7 cellular contexts compared by ENCODE assay signal in the genomic region with DNA sequence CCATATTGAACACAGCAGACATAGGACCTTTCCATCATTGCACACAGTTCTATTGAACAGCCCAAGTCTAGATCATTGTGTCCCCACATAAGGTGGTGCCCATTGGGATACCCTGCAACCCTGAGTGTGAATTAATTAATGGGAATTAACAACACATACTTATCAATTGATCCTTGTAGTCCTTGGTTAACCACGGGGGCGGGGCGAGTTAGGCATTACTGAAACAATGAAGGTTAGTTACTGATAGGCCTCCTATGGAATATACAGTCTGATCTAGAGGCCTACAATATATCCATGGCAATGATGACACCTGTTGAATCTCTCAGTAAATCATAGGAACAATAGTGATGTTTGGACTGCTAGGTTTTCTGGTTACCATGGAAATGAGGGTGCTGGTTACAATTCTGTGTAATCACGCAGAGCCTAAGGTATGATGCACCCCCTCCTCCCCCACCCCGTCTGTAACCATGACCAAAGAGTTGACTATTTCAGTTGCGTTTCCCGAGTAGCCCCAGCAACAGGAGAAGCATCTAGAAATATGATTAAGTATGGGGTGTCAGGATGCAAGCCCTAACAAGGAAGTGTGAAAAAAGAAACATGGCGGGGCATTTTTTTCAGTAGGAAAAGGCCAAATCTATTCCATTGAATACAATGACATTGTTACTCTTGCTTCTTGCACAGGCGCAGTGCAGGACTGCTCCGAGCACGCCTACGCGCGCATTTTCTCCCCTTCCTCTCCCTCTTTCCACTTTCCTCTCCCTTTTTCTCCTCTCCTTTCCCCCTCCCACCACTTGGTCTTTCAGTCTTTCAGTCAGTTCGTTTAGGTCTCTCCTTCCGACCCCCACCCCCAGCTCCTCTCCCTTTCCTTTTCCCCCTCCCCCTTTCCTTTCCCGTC. TPM values are rescaled to one million over a fixed set of nuclear protein-coding genes. Genes with fewer than 3 reads are reported as not detected.
DNase-seq lines count a peak whose midpoint lies in the region; ATAC-seq and TF ChIP-seq lines count a peak whose summit lies in the region.

No MANE protein-coding gene starts in this region.

- no peak for TF ChIP-seq CTCF in heart left ventricle (IDR thresholded peaks at IDR 0.05)

- DNase-seq in NCI-H748 (lab: John Stamatoyannopoulos, UW; ENCODE audit: unreplicated experiment) (peak; percentile 73), heart left ventricle (no peak), skeletal muscle cell (ENCODE audit: low read depth) (no peak), NCI-H1694 (lab: John Stamatoyannopoulos, UW) (no peak)
- DNase-seq in activated naive CD4-positive, alpha-beta T cell treated with Interleukin-2 at 50 U/mL for 16 hours, result peak; percentile 64

- H3K4me3 ChIP-seq in heart left ventricle, result peak overlapping the region in 11 of 12 donors; percentile 18 to 83 (median 70)
- peak overlapping the region; percentile 44 for H3K4me3 ChIP-seq in skeletal muscle cell (ENCODE audit: low read depth, low read length)

- peaks cover 0 to 9% (median 0%) of the 10 kb centered on the region in 9 donors for H3K36me3 ChIP-seq in heart left ventricle

- peaks cover 0 to 25% (median 16%) of the 10 kb centered on the region in 12 donors for H3K4me1 ChIP-seq in heart left ventricle

- WGBS in heart left ventricle, 4 donors, result 19 to 47% (median 32%) methylated on average over 15 to 17 of the region's 17 CpGs

- ATAC-seq in GM18511 (IDR thresholded peaks at IDR 0.05; ENCODE audit: unreplicated experiment) (peak; percentile 58), HG02571 (IDR thresholded peaks at IDR 0.05; ENCODE audit: unreplicated experiment) (peak; percentile 23), heart left ventricle (peak; percentile 75 to 82 (median 79))

- intact Hi-C loops in heart left ventricle (cut with DNase I), result loop anchor here in 4 of 10 donors (1.0 to 10.0 kb wide), 3 partner anchors 28 to 100 kb away; a partner anchor contains a TSS

- peaks cover 0 to 3% (median 0%) of the 10 kb centered on the region in 12 donors for H3K9me3 ChIP-seq in heart left ventricle

- peak overlapping the region; percentile 57 to 95 (median 90) for H3K27ac ChIP-seq in heart left ventricle

- TF ChIP-seq POLR2A in heart left ventricle (IDR thresholded peaks at IDR 0.05), result no peak

- H3K27me3 ChIP-seq in heart left ventricle, result no peaks in the 10 kb centered on the region

RNA-seq across cellular contexts. Expression of a gene that starts 0.7 kb away (rescaled TPM):
- total RNA-seq in heart left ventricle, result 100 to 1,000 TPM in 7 of 9 donors, 10 to 100 TPM in 2; 97.0 to 177 (median 113) TPM
- polyA plus RNA-seq in heart left ventricle, result 100 to 1,000 TPM in 1 of 2 donors, 10 to 100 TPM in 1; 38.9 to 125 TPM

RNA-seq across cellular contexts. Expression of a gene that starts 18.8 kb away (rescaled TPM):
- total RNA-seq in heart left ventricle, result 100 to 1,000 TPM in 2 of 9 donors, 10 to 100 TPM in 7; 64.2 to 162 (median 84.9) TPM
- 10 to 100 TPM; 90.4 to 91.7 TPM for polyA plus RNA-seq in heart left ventricle

RNA-seq across cellular contexts. Expression of a gene that starts 28.8 kb away (rescaled TPM):
- 10 to 100 TPM; 11.3 to 22.9 (median 15.2) TPM for total RNA-seq in heart left ventricle
- polyA plus RNA-seq in heart left ventricle, result 1 to 10 TPM; 5.1 to 6.8 TPM

RNA-seq across cellular contexts. Expression of a gene that starts 59.7 kb away (rescaled TPM):
- total RNA-seq in heart left ventricle, result not detected
- polyA plus RNA-seq in heart left ventricle, result not detected

Comparison
In these comparisons a context has a peak if more than half of its experiments do, and no peak if none do; other contexts are left out.
1. ATAC-seq: peak in every context shown above with its lines; median percentile 79 in heart left ventricle; 58 in GM18511; 23 in HG02571.
2. DNase-seq: peak in NCI-H748 (single experiment) and activated naive CD4-positive, alpha-beta T cell treated with Interleukin-2 at 50 U/mL for 16 hours (single experiment); none in heart left ventricle (0 of 5), skeletal muscle cell (single experiment) and NCI-H1694 (single experiment).